8 cellular contexts compared by ENCODE assay signal in the genomic region with DNA sequence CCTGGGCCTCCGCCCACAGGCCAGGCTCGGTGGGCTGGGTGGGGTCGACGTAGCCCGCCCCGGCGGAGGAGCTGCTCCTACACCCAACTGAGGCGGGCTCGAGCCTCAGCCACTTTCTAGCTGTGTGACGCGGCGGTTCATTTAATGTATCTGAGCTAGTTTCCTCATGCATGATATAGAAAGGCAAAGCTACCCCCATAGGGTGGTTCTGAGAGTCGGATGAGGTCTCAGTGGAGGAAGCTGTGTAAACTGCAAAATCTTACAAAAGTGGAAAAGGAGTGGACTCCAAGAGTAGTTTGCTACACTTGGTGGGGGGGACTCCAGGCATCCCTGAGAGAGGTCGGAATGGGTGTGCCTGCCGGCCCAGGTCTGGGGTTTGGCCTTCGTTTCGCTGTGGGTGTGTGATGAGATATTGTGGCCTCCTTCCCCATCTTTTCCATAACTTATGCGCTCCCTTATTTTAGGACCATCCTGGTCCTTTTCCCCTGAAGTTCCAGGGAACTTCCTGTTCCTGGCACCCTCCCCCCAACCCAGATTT. TPM values are rescaled to one million over a fixed set of nuclear protein-coding genes. Genes with fewer than 3 reads are reported as not detected.
A peak's percentile ranks its signal among the peaks of the same experiment; 100 is the strongest.
DNase-seq lines count a peak whose midpoint lies in the region; ATAC-seq, FAIRE-seq and TF ChIP-seq lines count a peak whose summit lies in the region.

No MANE protein-coding gene starts in this region.

- ATAC-seq in HG03108 (IDR thresholded peaks at IDR 0.05; ENCODE audit: unreplicated experiment), result peak; percentile 12

- H3K27me3 Mint-ChIP-seq in activated T-cell treated with anti-CD3 and anti-CD28 coated beads, Interleukin-2, amount 50 U/mL, for 24 hours, result no peaks in the 10 kb centered on the region

- peaks cover 13% of the 10 kb centered on the region for H3K36me3 Mint-ChIP-seq in activated T-cell treated with anti-CD3 and anti-CD28 coated beads, Interleukin-2, amount 50 U/mL, for 24 hours (ENCODE audit: low read depth)

- H3K27me3 ChIP-seq in right atrium auricular region, result no peaks in the 10 kb centered on the region

- H3K4me1 Mint-ChIP-seq in activated T-cell treated with anti-CD3 and anti-CD28 coated beads, Interleukin-2, amount 50 U/mL, for 24 hours (ENCODE audit: low read depth), result peaks cover 47% of the 10 kb centered on the region

- H3K9me3 Mint-ChIP-seq in activated T-cell treated with anti-CD3 and anti-CD28 coated beads, Interleukin-2, amount 50 U/mL, for 24 hours, result no peaks in the 10 kb centered on the region

- no peak for DNase-seq in activated T-cell treated with anti-CD3 and anti-CD28 coated beads, Interleukin-2, amount 50 U/mL, for 24 hours
- no peak for DNase-seq in activated T-cell treated with anti-CD3 and anti-CD28 coated beads, Interleukin-2, amount 50 U/mL, for 1 hour
- peak; percentile 15 to 43 for DNase-seq in activated CD4-positive, alpha-beta T cell treated with anti-CD3 and anti-CD28 coated beads, Interleukin-2, amount 50 U/mL, for 48 hours
- DNase-seq in right atrium auricular region (ENCODE audit: low spot score) (no peak), RCC 7860 (ENCODE audit: low spot score) (no peak), H4 (ENCODE audit: low spot score) (no peak)
- peak; percentile 17 for DNase-seq in stimulated activated CD8-positive, alpha-beta memory T cell treated with anti-CD3 and anti-CD28 coated beads, Interleukin-4, amount 100 ng/mL, for 24 hours (ENCODE audit: low read depth)

- no peaks in the 10 kb centered on the region for H3K9me3 ChIP-seq in right atrium auricular region

- H3K27ac Mint-ChIP-seq in activated T-cell treated with anti-CD3 and anti-CD28 coated beads, Interleukin-2, amount 50 U/mL, for 24 hours, result peak overlapping the region; percentile 76

- peaks cover 0 to 45% of the 10 kb centered on the region in 2 donors for H3K4me1 ChIP-seq in right atrium auricular region

- H3K4me3 Mint-ChIP-seq in activated T-cell treated with anti-CD3 and anti-CD28 coated beads, Interleukin-2, amount 50 U/mL, for 24 hours, result peak overlapping the region; percentile 89

- TF ChIP-seq CTCF in right atrium auricular region (IDR thresholded peaks at IDR 0.05), result no peak

- H3K4me3 ChIP-seq in right atrium auricular region, result peak overlapping the region; percentile 77 to 92

- peak overlapping the region; percentile 80 to 83 for H3K27ac ChIP-seq in right atrium auricular region

- no peak for FAIRE-seq in RCC 7860 (lab: Jason Lieb, UNC)

- H3K36me3 ChIP-seq in right atrium auricular region, result no peaks in the 10 kb centered on the region

RNA-seq across cellular contexts. Expression of a gene that starts 0.9 kb away (rescaled TPM):
- total RNA-seq in right atrium auricular region, result 1 to 10 TPM; 8.0 to 9.0 TPM
- total RNA-seq in H4 (2014; rRNA removed; shearing (Covaris generic)), result 18.2 and 18.3 TPM in 2 replicates

RNA-seq across cellular contexts. Expression of a gene that starts 40.2 kb away (rescaled TPM):
- 1 to 10 TPM in 1 of 2 donors, under 1 TPM in 1; 0.51 to 3.5 TPM for total RNA-seq in right atrium auricular region
- total RNA-seq in H4 (2014; rRNA removed; shearing (Covaris generic)), result not detected in 2 replicates

Comparison
In these comparisons a context has a peak if more than half of its experiments do, and no peak if none do; other contexts are left out.
1. DNase-seq: peak in activated CD4-positive, alpha-beta T cell treated with anti-CD3 and anti-CD28 coated beads, Interleukin-2, amount 50 U/mL, for 48 hours (2 of 2) and stimulated activated CD8-positive, alpha-beta memory T cell treated with anti-CD3 and anti-CD28 coated beads, Interleukin-4, amount 100 ng/mL, for 24 hours (single experiment); none in activated T-cell treated with anti-CD3 and anti-CD28 coated beads, Interleukin-2, amount 50 U/mL, for 24 hours (single experiment), activated T-cell treated with anti-CD3 and anti-CD28 coated beads, Interleukin-2, amount 50 U/mL, for 1 hour (single experiment), right atrium auricular region (single experiment), RCC 7860 (single experiment) and H4 (single experiment).